Comparison of ENCODE assay signal across 8 cellular contexts in the genomic region with DNA sequence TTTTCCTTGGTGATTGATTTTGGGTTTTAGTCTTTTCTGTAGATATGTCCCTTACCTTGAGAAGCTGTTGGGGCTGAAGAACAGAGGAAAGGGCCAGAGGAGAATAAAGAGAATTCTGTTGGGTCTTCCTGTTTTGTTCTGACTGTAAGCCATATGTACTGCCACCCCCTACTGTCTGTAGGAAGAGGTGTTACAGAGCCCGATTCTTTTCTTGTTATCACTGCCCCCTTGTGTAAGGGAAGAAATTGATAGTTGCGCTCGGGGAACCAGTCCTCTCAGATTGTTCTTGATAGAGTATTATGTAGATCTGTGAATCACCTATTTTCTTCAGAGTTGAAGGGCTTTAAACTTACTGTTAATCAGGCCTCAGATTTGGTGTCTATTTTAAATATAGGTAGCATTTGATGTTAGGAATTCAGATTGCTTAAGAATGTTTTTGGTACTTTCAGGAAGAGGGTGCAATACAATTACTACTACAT. TPM values are rescaled to one million over a fixed set of nuclear protein-coding genes. Genes with fewer than 3 reads are reported as not detected.
DNase-seq lines count a peak whose midpoint lies in the region; ATAC-seq and TF ChIP-seq lines count a peak whose summit lies in the region.

No MANE protein-coding gene starts in this region.

- peaks cover 0 to 8% (median 3%) of the 10 kb centered on the region in 5 experiments for H3K9me3 Mint-ChIP-seq in brain

- peak; percentile 94 to 99 for TF ChIP-seq CTCF in brain (conservative IDR thresholded peaks at IDR 0.05)

- peaks cover 18% of the 10 kb centered on the region for H3K36me3 Mint-ChIP-seq in brain

- peaks cover 18% of the 10 kb centered on the region for H3K27me3 Mint-ChIP-seq in brain

- ATAC-seq in HG02678 (IDR thresholded peaks at IDR 0.05; ENCODE audit: unreplicated experiment), result peak; percentile 76

- peak overlapping the region; percentile 77 to 93 (median 88) for H3K4me3 Mint-ChIP-seq in brain

- peak overlapping the region; percentile 45 to 98 (median 78) for H3K27ac Mint-ChIP-seq in brain

- peak; percentile 10 to 26 for DNase-seq in activated CD8-positive, alpha-beta memory T cell treated with anti-CD3 and anti-CD28 coated beads for 1 hour (ENCODE audit: extremely low read depth in 1 of 2, low read depth in 1 of 2)
- DNase-seq in activated CD8-positive, alpha-beta memory T cell treated with anti-CD3 and anti-CD28 coated beads, Interleukin-2, amount 50 U/mL, for 48 hours, result no peak
- peak; percentile 89 for DNase-seq in NCI-H1436 treated with DMSO at 0.1 percent for 48 hours (lab: John Stamatoyannopoulos, UW)
- peak; percentile 60 to 96 for DNase-seq in SW 1271 (lab: John Stamatoyannopoulos, UW)
- peak; percentile 84 for DNase-seq in inferior parietal cortex (ENCODE audit: extremely low spot score)
- DNase-seq in stimulated activated CD4-positive, alpha-beta T cell treated with anti-CD3 and anti-CD28 coated beads, Interleukin-15, amount 100 ng/mL, for 48 hours (ENCODE audit: low read depth in 2 of 2), result peak; percentile 16 to 17

- peaks cover 72% of the 10 kb centered on the region for H3K4me1 Mint-ChIP-seq in brain

RNA-seq across cellular contexts. Expression of a gene that starts 2.4 kb away (rescaled TPM):
- polyA plus RNA-seq in brain (ENCODE audit: insufficient read depth, low read depth, low replicate concordance), result 22.4 TPM
